In the genomic region with DNA sequence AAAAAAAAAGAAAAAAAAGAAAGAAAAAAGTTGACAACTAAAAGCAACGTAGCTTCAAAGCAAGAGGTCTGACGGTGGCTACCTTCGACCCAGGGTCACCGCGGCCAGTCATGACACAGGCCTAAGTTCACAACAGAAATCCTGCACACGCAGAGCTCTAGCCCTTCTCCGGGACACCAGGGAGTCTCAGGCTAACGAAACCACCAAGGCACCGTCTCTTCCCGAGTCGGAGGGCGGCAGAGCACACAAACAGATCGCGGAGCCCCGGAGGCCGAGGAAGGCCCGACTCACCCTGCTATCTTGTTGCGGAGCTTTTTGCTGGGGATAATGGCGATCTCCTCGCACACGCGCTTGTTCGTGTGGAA, we compare ENCODE assay signal across 8 cellular contexts. TPM values are rescaled to one million over a fixed set of nuclear protein-coding genes. Genes with fewer than 3 reads are reported as not detected.
A peak's percentile ranks its signal among the peaks of the same experiment; 100 is the strongest.
DNase-seq lines count a peak whose midpoint lies in the region; ATAC-seq and TF ChIP-seq lines count a peak whose summit lies in the region.

No MANE protein-coding gene starts in this region.

- peak; percentile 1 for ATAC-seq in HG03064 (IDR thresholded peaks at IDR 0.05; ENCODE audit: low read depth, unreplicated experiment)
- ATAC-seq in body of pancreas: no peak
- peak; percentile 53 for ATAC-seq in left lobe of liver
- no peak for ATAC-seq in GM18868 (IDR thresholded peaks at IDR 0.05; ENCODE audit: unreplicated experiment)

- H3K4me3 ChIP-seq in AG10803 (ENCODE audit: low read length) (peak overlapping the region; percentile 99), body of pancreas (peak overlapping the region; percentile 59 to 95), thymus (ENCODE audit: low read length) (peak overlapping the region; percentile 93)

- TF ChIP-seq POLR2A in body of pancreas (IDR thresholded peaks at IDR 0.05): no peak

- H3K36me3 ChIP-seq in body of pancreas (replicated peaks in 1 of 2; ENCODE audit: insufficient read depth in 1 of 2, low read depth in 2 of 2): peaks cover 8 to 23% of the 10 kb centered on the region in 2 donors
- peaks cover 32% of the 10 kb centered on the region for H3K36me3 ChIP-seq in thymus (ENCODE audit: control insufficient read depth, insufficient read depth)

- no peak for DNase-seq in AG10803 (ENCODE audit: low read depth)
- DNase-seq in body of pancreas: peak in 3 of 4 donors; percentile 16 to 20 (median 20)
- no peak for DNase-seq in left lobe of liver (ENCODE audit: low spot score)
- DNase-seq in A172 (ENCODE audit: low spot score): no peak
- no peak for DNase-seq in NCI-H226

- H3K4me1 ChIP-seq in body of pancreas (peaks cover 23% of the 10 kb centered on the region), thymus (ENCODE audit: control insufficient read depth, insufficient read depth, low read length) (peaks cover 13% of the 10 kb centered on the region)

- TF ChIP-seq CTCF in AG10803 (conservative IDR thresholded peaks at IDR 0.05; ENCODE audit: low read length) (no peak), body of pancreas (IDR thresholded peaks at IDR 0.05) (no peak)

- intact Hi-C loops in body of pancreas (cut with DNase I): no loop called here

- 0 to 1% methylated on average over 11 to 23 of the region's 23 CpGs for WGBS in body of pancreas, 2 donors
- under 1% methylated on average over 23 of the region's 23 CpGs for WGBS in thymus

- H3K9me3 ChIP-seq in body of pancreas (no peaks in the 10 kb centered on the region), thymus (ENCODE audit: control insufficient read depth) (no peaks in the 10 kb centered on the region)

- H3K27ac ChIP-seq in body of pancreas: peak overlapping the region; percentile 41 to 87 (median 83)
- peak overlapping the region; percentile 94 for H3K27ac ChIP-seq in thymus (ENCODE audit: low read depth)

- no peaks in the 10 kb centered on the region for H3K27me3 ChIP-seq in body of pancreas
- H3K27me3 ChIP-seq in thymus (ENCODE audit: control insufficient read depth, insufficient read depth): peaks cover under 1% of the 10 kb centered on the region

RNA-seq across cellular contexts. Expression of gene RPS17, which starts 0.6 kb away (rescaled TPM):
- total RNA-seq in body of pancreas: 1,000 to 10,000 TPM in 1 of 2 donors, 100 to 1,000 TPM in 1; 987 to 1,378 TPM
- 478 TPM for total RNA-seq in left lobe of liver
- polyA plus RNA-seq in thymus: 6,434 TPM
- 2,056 and 2,688 TPM in 2 replicates for total RNA-seq in A172 (2014; rRNA removed; shearing (Covaris generic))

Comparison
In these comparisons a context has a peak if more than half of its experiments do, and no peak if none do; other contexts are left out.
1. DNase-seq: peak in body of pancreas (3 of 4); none in AG10803 (single experiment), left lobe of liver (single experiment), A172 (single experiment) and NCI-H226 (single experiment).
2. ATAC-seq: peak in HG03064 (single experiment) and left lobe of liver (single experiment); none in body of pancreas (single experiment) and GM18868 (single experiment).
3. Peak in every context shown above with its lines, with median percentiles within 50 percentile points of each other: H3K4me3 ChIP-seq.